8 cellular contexts compared by ENCODE assay signal in the genomic region with DNA sequence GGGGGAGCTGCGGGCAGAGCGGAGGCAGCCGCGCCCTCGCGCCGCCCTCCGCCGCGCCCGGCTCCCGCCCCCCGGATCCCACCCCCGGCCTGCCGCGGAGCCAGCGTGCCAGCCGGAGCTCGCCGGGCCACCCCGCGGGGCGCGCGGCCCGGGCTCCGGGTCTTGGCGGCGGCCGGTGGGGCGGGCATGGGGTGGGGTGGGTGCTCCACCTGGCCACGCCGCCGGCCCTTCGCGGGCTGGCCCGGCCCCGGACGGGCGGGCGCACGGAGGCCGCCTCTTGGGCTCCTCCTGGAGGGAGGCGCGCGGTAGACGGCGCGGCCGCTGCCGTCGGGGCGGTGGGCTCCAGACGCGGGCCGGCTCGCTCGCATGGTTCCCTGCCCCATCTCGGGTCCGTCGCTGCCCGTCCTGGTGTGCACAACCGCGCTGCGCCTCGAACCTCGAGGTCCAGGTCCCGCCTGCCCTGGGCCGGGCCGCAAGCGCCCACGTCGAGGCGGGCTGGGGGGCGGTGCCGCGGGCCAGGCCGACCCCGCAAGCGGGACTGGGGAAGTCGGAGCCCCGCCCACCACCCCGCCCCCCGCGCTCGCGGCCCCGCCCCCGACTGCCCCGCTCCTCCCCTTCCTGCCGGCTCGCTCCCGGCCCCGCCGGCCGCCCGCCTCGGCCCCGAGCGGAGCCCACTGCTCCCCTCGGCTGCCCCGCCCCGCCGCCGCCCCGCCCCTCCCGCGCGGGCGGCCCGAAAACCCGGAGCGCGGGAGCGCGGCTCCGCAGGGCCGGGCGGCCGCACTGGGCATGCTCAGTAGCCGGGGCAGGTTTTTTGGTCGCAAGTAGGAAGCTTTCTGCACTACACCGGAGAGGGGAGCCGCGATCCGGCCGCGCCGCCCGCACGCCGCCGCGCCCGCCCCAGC. TPM values are rescaled to one million over a fixed set of nuclear protein-coding genes. Genes with fewer than 3 reads are reported as not detected.
DNase-seq lines count a peak whose midpoint lies in the region; ATAC-seq and TF ChIP-seq lines count a peak whose summit lies in the region.

CDYL (plus strand) TSS at position 814 of the 902 bp plus-strand sequence. CDS start 380 bp downstream, outside the sequence.

- H3K4me1 Mint-ChIP-seq in WTC11: peaks cover 46% of the 10 kb centered on the region

- H3K4me3 ChIP-seq in cardiac fibroblast (replicated peaks in 1 of 2; ENCODE audit: low read depth in 2 of 2, low read length in 2 of 2): peak within 1 kb of the TSS; percentile 61 to 67

- peaks cover 10% of the 10 kb centered on the region for H3K9me3 Mint-ChIP-seq in WTC11

- in situ Hi-C loops in ACHN (cut with HindIII; ENCODE audit: low pct_ligation_motif_present, low pct_unique_long_range_greater_than_20kb, low sequenced_read_pairs): no loop called here

- CTCF ChIA-PET in WTC11 (lab: Charles Lee): interaction anchor here (0.6 to 2.2 kb wide), 5 partner anchors 11 to 128 kb away, joined by 3 to 9 read pairs (median 5); no protein-coding TSS in a partner anchor

- peak within 1 kb of the TSS; percentile 86 for H3K4me3 Mint-ChIP-seq in WTC11

- peaks cover 12% of the 10 kb centered on the region for H3K36me3 Mint-ChIP-seq in WTC11

- DNase-seq in ACHN: peak; percentile 85
- DNase-seq in NCI-H2227 (lab: John Stamatoyannopoulos, UW; ENCODE audit: unreplicated experiment): peak; percentile 94
- peak; percentile 83 for DNase-seq in WTC11 (ENCODE audit: low spot score)
- DNase-seq in cardiac fibroblast (ENCODE audit: low read depth in 2 of 2): peak; percentile 86 to 95
- peak; percentile 86 for DNase-seq in iris pigment epithelial cell (ENCODE audit: low read depth)
- DNase-seq in stimulated activated CD4-positive, alpha-beta T cell treated with anti-CD3 and anti-CD28 coated beads, Interleukin-12 subunit alpha, Interleukin-12 subunit beta, amount 100 ng/mL, for 24 hours (ENCODE audit: low read depth in 2 of 2): peak; percentile 72 to 77

- peak; percentile 69 for ATAC-seq in GM18907 (IDR thresholded peaks at IDR 0.05; ENCODE audit: unreplicated experiment)
- peak; percentile 60 for ATAC-seq in HG03139 (IDR thresholded peaks at IDR 0.05; ENCODE audit: unreplicated experiment)
- peak; percentile 71 for ATAC-seq in WTC11

- peaks cover 35% of the 10 kb centered on the region for H3K27me3 Mint-ChIP-seq in WTC11 (ENCODE audit: low read depth)

- TF ChIP-seq CTCF in WTC11 (IDR thresholded peaks at IDR 0.05) (no peak), cardiac fibroblast (IDR thresholded peaks at IDR 0.05; ENCODE audit: low read depth, low read length) (no peak)

- POLR2A ChIA-PET in WTC11 (lab: Charles Lee): interaction anchor here (0.9 to 2.0 kb wide), 2 partner anchors 49 to 128 kb away, joined by 4 to 6 read pairs; no protein-coding TSS in a partner anchor

- H3K27ac Mint-ChIP-seq in WTC11: no peak within 1 kb of the TSS; the same call in 1 of the 2 replicates

TF ChIP-seq in WTC11, 78 proteins besides CTCF, POLR2A, EP300 and RAD21 (continues in another document):
- TF ChIP-seq HMGXB4 (CRISPR knock-in tag; IDR thresholded peaks at IDR 0.05) (no peak), TEAD1 (CRISPR knock-in tag; IDR thresholded peaks at IDR 0.05) (no peak), ZNF121 (CRISPR knock-in tag; IDR thresholded peaks at IDR 0.05) (no peak)
- TF ChIP-seq, protein P1, sequence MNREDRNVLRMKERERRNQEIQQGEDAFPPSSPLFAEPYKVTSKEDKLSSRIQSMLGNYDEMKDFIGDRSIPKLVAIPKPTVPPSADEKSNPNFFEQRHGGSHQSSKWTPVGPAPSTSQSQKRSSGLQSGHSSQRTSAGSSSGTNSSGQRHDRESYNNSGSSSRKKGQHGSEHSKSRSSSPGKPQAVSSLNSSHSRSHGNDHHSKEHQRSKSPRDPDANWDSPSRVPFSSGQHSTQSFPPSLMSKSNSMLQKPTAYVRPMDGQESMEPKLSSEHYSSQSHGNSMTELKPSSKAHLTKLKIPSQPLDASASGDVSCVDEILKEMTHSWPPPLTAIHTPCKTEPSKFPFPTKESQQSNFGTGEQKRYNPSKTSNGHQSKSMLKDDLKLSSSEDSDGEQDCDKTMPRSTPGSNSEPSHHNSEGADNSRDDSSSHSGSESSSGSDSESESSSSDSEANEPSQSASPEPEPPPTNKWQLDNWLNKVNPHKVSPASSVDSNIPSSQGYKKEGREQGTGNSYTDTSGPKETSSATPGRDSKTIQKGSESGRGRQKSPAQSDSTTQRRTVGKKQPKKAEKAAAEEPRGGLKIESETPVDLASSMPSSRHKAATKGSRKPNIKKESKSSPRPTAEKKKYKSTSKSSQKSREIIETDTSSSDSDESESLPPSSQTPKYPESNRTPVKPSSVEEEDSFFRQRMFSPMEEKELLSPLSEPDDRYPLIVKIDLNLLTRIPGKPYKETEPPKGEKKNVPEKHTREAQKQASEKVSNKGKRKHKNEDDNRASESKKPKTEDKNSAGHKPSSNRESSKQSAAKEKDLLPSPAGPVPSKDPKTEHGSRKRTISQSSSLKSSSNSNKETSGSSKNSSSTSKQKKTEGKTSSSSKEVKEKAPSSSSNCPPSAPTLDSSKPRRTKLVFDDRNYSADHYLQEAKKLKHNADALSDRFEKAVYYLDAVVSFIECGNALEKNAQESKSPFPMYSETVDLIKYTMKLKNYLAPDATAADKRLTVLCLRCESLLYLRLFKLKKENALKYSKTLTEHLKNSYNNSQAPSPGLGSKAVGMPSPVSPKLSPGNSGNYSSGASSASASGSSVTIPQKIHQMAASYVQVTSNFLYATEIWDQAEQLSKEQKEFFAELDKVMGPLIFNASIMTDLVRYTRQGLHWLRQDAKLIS (CRISPR knock-in tag; IDR thresholded peaks at IDR 0.05; ENCODE audit: borderline replicate concordance): no peak
- TF ChIP-seq, protein P2, sequence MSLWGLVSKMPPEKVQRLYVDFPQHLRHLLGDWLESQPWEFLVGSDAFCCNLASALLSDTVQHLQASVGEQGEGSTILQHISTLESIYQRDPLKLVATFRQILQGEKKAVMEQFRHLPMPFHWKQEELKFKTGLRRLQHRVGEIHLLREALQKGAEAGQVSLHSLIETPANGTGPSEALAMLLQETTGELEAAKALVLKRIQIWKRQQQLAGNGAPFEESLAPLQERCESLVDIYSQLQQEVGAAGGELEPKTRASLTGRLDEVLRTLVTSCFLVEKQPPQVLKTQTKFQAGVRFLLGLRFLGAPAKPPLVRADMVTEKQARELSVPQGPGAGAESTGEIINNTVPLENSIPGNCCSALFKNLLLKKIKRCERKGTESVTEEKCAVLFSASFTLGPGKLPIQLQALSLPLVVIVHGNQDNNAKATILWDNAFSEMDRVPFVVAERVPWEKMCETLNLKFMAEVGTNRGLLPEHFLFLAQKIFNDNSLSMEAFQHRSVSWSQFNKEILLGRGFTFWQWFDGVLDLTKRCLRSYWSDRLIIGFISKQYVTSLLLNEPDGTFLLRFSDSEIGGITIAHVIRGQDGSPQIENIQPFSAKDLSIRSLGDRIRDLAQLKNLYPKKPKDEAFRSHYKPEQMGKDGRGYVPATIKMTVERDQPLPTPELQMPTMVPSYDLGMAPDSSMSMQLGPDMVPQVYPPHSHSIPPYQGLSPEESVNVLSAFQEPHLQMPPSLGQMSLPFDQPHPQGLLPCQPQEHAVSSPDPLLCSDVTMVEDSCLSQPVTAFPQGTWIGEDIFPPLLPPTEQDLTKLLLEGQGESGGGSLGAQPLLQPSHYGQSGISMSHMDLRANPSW (CRISPR knock-in tag; conservative IDR thresholded peaks at IDR 0.05; ENCODE audit: low read depth): no peak
- TF ChIP-seq, protein P3, sequence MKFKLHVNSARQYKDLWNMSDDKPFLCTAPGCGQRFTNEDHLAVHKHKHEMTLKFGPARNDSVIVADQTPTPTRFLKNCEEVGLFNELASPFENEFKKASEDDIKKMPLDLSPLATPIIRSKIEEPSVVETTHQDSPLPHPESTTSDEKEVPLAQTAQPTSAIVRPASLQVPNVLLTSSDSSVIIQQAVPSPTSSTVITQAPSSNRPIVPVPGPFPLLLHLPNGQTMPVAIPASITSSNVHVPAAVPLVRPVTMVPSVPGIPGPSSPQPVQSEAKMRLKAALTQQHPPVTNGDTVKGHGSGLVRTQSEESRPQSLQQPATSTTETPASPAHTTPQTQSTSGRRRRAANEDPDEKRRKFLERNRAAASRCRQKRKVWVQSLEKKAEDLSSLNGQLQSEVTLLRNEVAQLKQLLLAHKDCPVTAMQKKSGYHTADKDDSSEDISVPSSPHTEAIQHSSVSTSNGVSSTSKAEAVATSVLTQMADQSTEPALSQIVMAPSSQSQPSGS (CRISPR knock-in tag; IDR thresholded peaks at IDR 0.05; ENCODE audit: borderline replicate concordance, low read depth): no peak
- TF ChIP-seq, protein P4, sequence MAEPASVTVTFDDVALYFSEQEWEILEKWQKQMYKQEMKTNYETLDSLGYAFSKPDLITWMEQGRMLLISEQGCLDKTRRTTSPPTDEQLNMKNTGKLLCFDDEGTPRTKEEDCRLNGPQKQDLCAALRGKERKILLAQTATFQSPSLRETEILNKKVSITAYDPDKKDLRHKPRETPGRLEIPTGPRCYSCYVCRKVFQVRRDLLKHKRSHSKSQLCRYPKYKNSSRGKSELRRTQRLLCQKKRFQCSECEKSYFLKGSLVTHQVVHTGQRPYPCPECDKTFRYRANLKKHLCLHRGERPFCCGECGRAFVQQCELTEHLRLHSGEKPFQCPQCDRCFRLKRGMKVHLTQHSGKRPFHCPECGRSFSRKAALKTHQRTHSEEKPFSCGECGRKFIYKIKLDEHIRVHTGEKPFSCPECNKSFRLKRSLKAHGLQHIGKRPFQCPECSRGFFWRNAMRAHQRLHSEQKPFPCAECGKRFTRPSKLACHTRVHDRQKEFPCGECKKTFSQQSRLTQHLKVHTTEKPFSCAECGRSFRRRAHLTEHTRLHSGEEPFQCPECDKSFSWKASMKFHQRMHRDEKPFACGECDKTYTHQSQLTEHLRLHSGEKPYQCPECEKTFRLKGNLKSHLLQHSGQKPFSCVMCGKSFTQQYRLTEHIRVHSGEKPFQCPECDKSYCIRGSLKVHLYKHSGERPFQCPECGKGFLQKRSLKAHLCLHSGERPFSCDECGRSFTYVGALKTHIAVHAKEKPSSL (CRISPR knock-in tag; conservative IDR thresholded peaks at IDR 0.05): no peak

RNA-seq across cellular contexts. Expression of gene CDYL, which starts in this region (rescaled TPM):
- 83.2 to 92.0 TPM (median 89.3 TPM) in 3 replicates for total RNA-seq in WTC11 (2021)

Comparison
In these comparisons a context has a peak if more than half of its experiments do, and no peak if none do; other contexts are left out.
1. Peak in every context shown above with its lines: DNase-seq, ATAC-seq and H3K4me3 ChIP-seq.